In genomic region chr17:46953191-46953590, GRCh38 we compare ENCODE assay signal across 15 cellular contexts. TPM values are rescaled to one million over a fixed set of nuclear protein-coding genes. Genes with fewer than 3 reads are reported as not detected.
"Had no signal": no experiment of that assay in that cellular context is flagged by ENCODE, and none has a peak within 500 bp of the region (broad histone marks: within the 10 kb centered on the region; RNA-seq: fewer than 3 reads in every experiment).

No MANE protein-coding gene starts in this region.

RNA-seq across cellular contexts. Expression of gene RPRML, which starts 25.9 kb away (rescaled TPM):
- total RNA-seq: activated naive CD4-positive, alpha-beta T cell treated with anti-CD3 and anti-CD28 coated beads for 36 hours; activated naive CD4-positive, alpha-beta T cell treated with anti-CD3 and anti-CD28 coated beads, Interleukin-2, amount 50 U/mL, for 72 hours; activated naive CD8-positive, alpha-beta T cell treated with anti-CD3 and anti-CD28 coated beads for 36 hours; activated naive CD8-positive, alpha-beta T cell treated with anti-CD3 and anti-CD28 coated beads, Interleukin-2, amount 10 ng/mL, durations not matched to agents 7 days and 5 days; activated T-cell treated with anti-CD3 and anti-CD28 coated beads, Interleukin-2, amount 50 U/mL, for 4 hours; activated T-cell treated with anti-CD3 and anti-CD28 coated beads, Interleukin-2, amount 50 U/mL, for 72 hours; activated T-helper 1 cell treated with anti-CD3 and anti-CD28 coated beads, Interleukin-12 subunit alpha, Interleukin-12 subunit beta, Interleukin-2, Interleukin-4 antibody, amounts not matched to agents 30 ng/mL and 10 ng/mL and 1 ng/mL, durations not matched to agents 14 hours and 24 hours and 36 hours; activated T-helper 17 cell treated with anti-CD3 and anti-CD28 coated beads, Interleukin-2, amount 50 U/mL, for 72 hours; activated T-helper 2 cell treated with anti-CD3 and anti-CD28 coated beads, Interferon-gamma antibody, Interleukin-2, Interleukin-4, amounts not matched to agents 10 μg/mL and 5 μg/mL and 100 μg/mL, durations not matched to agents 14 hours and 24 hours and 36 hours; adrenal gland; ascending aorta; astrocyte; bronchial epithelial cell; cardiac muscle cell; chondrocyte had no signal
- polyA plus RNA-seq: cardiac muscle cell had no signal
